10 cellular contexts compared by ENCODE assay signal in the genomic region with DNA sequence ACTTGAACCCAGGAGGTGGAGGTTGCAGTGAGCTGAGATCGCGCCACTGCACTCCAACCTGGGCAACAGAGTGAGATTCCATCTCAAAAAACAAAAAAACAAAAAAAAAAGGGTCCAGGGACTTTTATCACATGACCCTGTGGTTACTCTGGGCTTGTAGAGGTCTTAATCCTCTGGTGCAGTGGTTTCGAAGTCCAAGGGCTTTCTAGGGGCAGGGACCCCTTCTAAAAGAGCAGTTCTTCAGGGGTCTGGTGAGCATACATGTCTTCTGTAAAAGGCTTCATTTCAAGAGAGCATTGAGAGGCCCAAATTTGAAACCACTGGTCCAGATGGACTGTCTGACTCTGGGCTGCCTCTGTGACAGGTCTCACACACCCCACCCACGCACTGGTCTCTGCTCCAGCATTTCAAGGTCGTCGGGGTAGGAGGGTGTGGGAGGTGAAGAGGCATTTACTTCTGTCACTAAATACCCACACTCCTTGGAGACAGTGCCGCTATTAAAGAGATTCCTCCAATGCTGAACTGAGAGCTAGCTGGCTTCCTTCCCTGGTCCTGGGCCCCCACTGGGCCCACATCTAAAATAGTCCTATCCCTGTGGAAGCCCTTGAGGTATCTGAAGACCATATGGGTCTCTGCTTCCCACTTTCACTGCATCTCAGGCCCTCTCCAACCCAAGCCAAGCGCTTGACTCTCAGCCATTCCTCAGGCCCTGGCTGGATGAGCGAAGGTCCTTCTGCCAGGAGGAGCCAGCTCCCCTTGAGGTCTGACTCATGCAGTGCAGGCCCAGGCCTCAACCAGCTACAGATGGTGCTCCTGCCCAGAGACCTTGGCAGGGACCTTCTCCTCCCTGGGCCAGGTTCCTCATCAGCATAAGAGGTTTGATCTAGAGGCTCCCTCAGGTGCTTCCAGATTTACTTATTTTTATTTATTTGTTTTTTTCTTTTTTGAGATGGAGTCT. TPM values are rescaled to one million over a fixed set of nuclear protein-coding genes. Genes with fewer than 3 reads are reported as not detected.
DNase-seq lines count a peak whose midpoint lies in the region; ATAC-seq and TF ChIP-seq lines count a peak whose summit lies in the region.
"Had no signal": no experiment of that assay in that cellular context is flagged by ENCODE, and none has a peak within 500 bp of the region (broad histone marks: within the 10 kb centered on the region; RNA-seq: fewer than 3 reads in every experiment).

No MANE protein-coding gene starts in this region.

- POLR2A ChIA-PET in Caco-2 (lab: Charles Lee): interaction anchor here (0.7 to 2.4 kb wide), 2 partner anchors 35 to 492 kb away, joined by 3 to 16 read pairs; no protein-coding TSS in a partner anchor
- POLR2A ChIA-PET in HCT116 (lab: Charles Lee): interaction anchor here (0.6 to 3.6 kb wide), 3 partner anchors 13 to 30 kb away, joined by 3 to 22 read pairs (median 11); no protein-coding TSS in a partner anchor

- H3K9ac ChIP-seq in HCT116 (ENCODE audit: low read length) (no peak overlapping the region), mesenchymal stem cell (ENCODE audit: low read length) (peak overlapping the region; percentile 83)

- no peak overlapping the region for H4K8ac ChIP-seq in mesenchymal stem cell (ENCODE audit: low read length)

- H3K23ac ChIP-seq in mesenchymal stem cell (ENCODE audit: low read length in 2 of 2): no peak overlapping the region

- H3K4me3 ChIP-seq in Caco-2 (ENCODE audit: low read depth, low read length) (no peak overlapping the region), HCT116 (replicated peaks in 1 of 2; ENCODE audit: low read depth in 1 of 2, low read length in 2 of 2) (peak overlapping the region in 1 of 2 experiments; percentile 93; a peak in 1 of 4 replicates), mesenchymal stem cell (ENCODE audit: insufficient read depth in 1 of 2, low read depth in 1 of 2, low read length in 2 of 2) (no peak overlapping the region)

- H2BK5ac ChIP-seq in mesenchymal stem cell (ENCODE audit: low read depth, low read length, poor library complexity, severe bottlenecking): no peak overlapping the region

- WGBS in mesenchymal stem cell: 96% methylated on average over 4 of the region's 9 CpGs

- H3K27ac Mint-ChIP-seq in Caco-2 (ENCODE audit: unreplicated experiment): peak overlapping the region; percentile 97
- H3K27ac Mint-ChIP-seq in activated naive CD8-positive, alpha-beta T cell treated with anti-CD3 and anti-CD28 coated beads, Interleukin-2, amount 50 U/mL, for 24 hours: no peak overlapping the region

- no peak overlapping the region for H3K14ac ChIP-seq in mesenchymal stem cell (ENCODE audit: low read length in 2 of 2)

- no peak overlapping the region for H3K18ac ChIP-seq in mesenchymal stem cell (ENCODE audit: low read depth in 1 of 2, low read length in 2 of 2)

- H3K9me3 ChIP-seq in Caco-2: no peaks in the 10 kb centered on the region
- no peaks in the 10 kb centered on the region for H3K9me3 ChIP-seq in HCT116 (ENCODE audit: control insufficient read depth in 1 of 2, insufficient read depth in 1 of 2, low read depth in 1 of 2, low read length in 2 of 2)
- H3K9me3 ChIP-seq in mesenchymal stem cell (ENCODE audit: control insufficient read depth, low read length): no peaks in the 10 kb centered on the region

- H3K4me1 Mint-ChIP-seq in Caco-2 (ENCODE audit: low read depth, unreplicated experiment): peaks cover 54% of the 10 kb centered on the region
- H3K4me1 Mint-ChIP-seq in activated naive CD8-positive, alpha-beta T cell treated with anti-CD3 and anti-CD28 coated beads, Interleukin-2, amount 50 U/mL, for 24 hours: peaks cover 35% of the 10 kb centered on the region

- H3K4me2 ChIP-seq in HCT116 (ENCODE audit: low read length): peak overlapping the region; percentile 92
- H3K4me2 ChIP-seq in mesenchymal stem cell (ENCODE audit: low read length, poor library complexity, severe bottlenecking): no peak overlapping the region

- H3K27me3 ChIP-seq in Caco-2 (replicated peaks; ENCODE audit: control insufficient read depth, insufficient read depth, low read length): no peaks in the 10 kb centered on the region
- no peaks in the 10 kb centered on the region for H3K27me3 ChIP-seq in HCT116 (ENCODE audit: insufficient read depth, low read length)
- no peaks in the 10 kb centered on the region for H3K27me3 ChIP-seq in mesenchymal stem cell (ENCODE audit: control insufficient read depth in 1 of 2, insufficient read depth in 1 of 2, low read length in 2 of 2)

- BruUV-seq in Caco-2 (replicated peaks; lab: Mats Ljungman, UMichigan) (no TSS peak), HCT116 (replicated peaks; lab: Mats Ljungman, UMichigan) (no TSS peak)

- H2AFZ ChIP-seq in HCT116 (ENCODE audit: low read depth, low read length, poor library complexity, severe bottlenecking): no peak overlapping the region
- H2AFZ ChIP-seq in mesenchymal stem cell (ENCODE audit: low read depth, low read length): no peak overlapping the region

- ATAC-seq in HCT116 (peak; percentile 67), HG02852 (IDR thresholded peaks at IDR 0.05; ENCODE audit: unreplicated experiment) (no peak), HG03097 (IDR thresholded peaks at IDR 0.05; ENCODE audit: low FRiP score, unreplicated experiment) (no peak), GM21717 (IDR thresholded peaks at IDR 0.05; ENCODE audit: unreplicated experiment) (no peak)
- ATAC-seq in activated naive CD8-positive, alpha-beta T cell treated with anti-CD3 and anti-CD28 coated beads, Interleukin-2, amount 50 U/mL, for 24 hours: peak; percentile 57

- H3K9me2 ChIP-seq in HCT116 (ENCODE audit: insufficient read depth): no peaks in the 10 kb centered on the region

- peaks cover 1% of the 10 kb centered on the region for H3K79me1 ChIP-seq in mesenchymal stem cell (replicated peaks; ENCODE audit: low read length, poor library complexity, severe bottlenecking)

- H3K36me3 Mint-ChIP-seq in Caco-2 (ENCODE audit: insufficient read depth, unreplicated experiment): peaks cover 48% of the 10 kb centered on the region
- H3K36me3 Mint-ChIP-seq in activated naive CD8-positive, alpha-beta T cell treated with anti-CD3 and anti-CD28 coated beads, Interleukin-2, amount 50 U/mL, for 24 hours (ENCODE audit: low read depth): peaks cover 12% of the 10 kb centered on the region
- H3K36me3 Mint-ChIP-seq: immature natural killer cell had no signal

- H2BK12ac ChIP-seq in mesenchymal stem cell (ENCODE audit: low read length in 2 of 2): no peak overlapping the region

- RAD21 ChIA-PET in HCT116 (lab: Charles Lee; ENCODE audit: low non-redundant PET in 1 of 2, low total read pairs in 2 of 2, uncharacterized antibody in 2 of 2, unreplicated experiment in 2 of 2): no interaction called here

- H2BK15ac ChIP-seq in mesenchymal stem cell (ENCODE audit: low read depth, poor library complexity, severe bottlenecking): no peak overlapping the region

- DNase-seq in Caco-2 (peak; percentile 45 to 68), HCT116 (ENCODE audit: low read depth, low spot score) (no peak), mesenchymal stem cell (no peak), DMS153 (lab: John Stamatoyannopoulos, UW) (no peak)
- no peak for DNase-seq in activated naive CD8-positive, alpha-beta T cell treated with anti-CD3 and anti-CD28 coated beads, Interleukin-2, amount 50 U/mL, for 24 hours
- DNase-seq: activated naive CD8-positive, alpha-beta T cell treated with anti-CD3 and anti-CD28 coated beads, Interleukin-2, amount 10 ng/mL, durations not matched to agents 7 days and 5 days; immature natural killer cell had no signal

- H4K20me1 ChIP-seq in HCT116 (ENCODE audit: insufficient read depth): no peaks in the 10 kb centered on the region

- peak overlapping the region; percentile 95 for H3K4me3 Mint-ChIP-seq in Caco-2 (ENCODE audit: unreplicated experiment)
- no peak overlapping the region for H3K4me3 Mint-ChIP-seq in activated naive CD8-positive, alpha-beta T cell treated with anti-CD3 and anti-CD28 coated beads, Interleukin-2, amount 50 U/mL, for 24 hours

- intact Hi-C loops in Caco-2 (cut with micrococcal nuclease; ENCODE audit: unreplicated experiment) (no loop called here), HCT116 (cut with micrococcal nuclease) (loop anchor here (2.0 kb wide), 1 partner anchor 35 kb away; no protein-coding TSS in a partner anchor)

- H3K4me1 ChIP-seq in Caco-2 (peaks cover 76% of the 10 kb centered on the region), HCT116 (ENCODE audit: control insufficient read depth in 1 of 2, insufficient read depth in 2 of 2, low read length in 2 of 2) (peaks cover 34 to 43% of the 10 kb centered on the region in 2 experiments), mesenchymal stem cell (ENCODE audit: control insufficient read depth, insufficient read depth, low read depth, low read length) (peaks cover 24% of the 10 kb centered on the region)

- H3K4ac ChIP-seq in mesenchymal stem cell (ENCODE audit: low read depth in 1 of 2, low read length in 2 of 2): no peak overlapping the region

- no peak for TF ChIP-seq POLR2A in HCT116 (IDR thresholded peaks at IDR 0.05; ENCODE audit: borderline replicate concordance, extremely low read depth, insufficient read depth, insufficient read length)

- H3K36me3 ChIP-seq in Caco-2 (ENCODE audit: control insufficient read depth, insufficient read depth, low read length): peaks cover 5% of the 10 kb centered on the region; the same call in 1 of the 2 replicates
- H3K36me3 ChIP-seq in HCT116 (ENCODE audit: control insufficient read depth in 1 of 2, insufficient read depth in 2 of 2, low read length in 2 of 2): peaks cover 10 to 22% of the 10 kb centered on the region in 2 experiments; a peak in 3 of 4 replicates
- peaks cover 23 to 56% of the 10 kb centered on the region in 2 experiments for H3K36me3 ChIP-seq in mesenchymal stem cell (ENCODE audit: control insufficient read depth in 1 of 2, insufficient read depth in 2 of 2, low read depth in 1 of 2, low read length in 2 of 2)

- no peak for TF ChIP-seq RAD21 in HCT116 (IDR thresholded peaks at IDR 0.05; ENCODE audit: low read depth)

- peak overlapping the region; percentile 50 for H2AK5ac ChIP-seq in mesenchymal stem cell (ENCODE audit: low read length, severe bottlenecking)

- TF ChIP-seq CTCF in Caco-2 (IDR thresholded peaks at IDR 0.05; ENCODE audit: insufficient read depth in 1 of 2, low read depth in 1 of 2, low read length in 1 of 2, severe bottlenecking in 1 of 2, unreplicated experiment in 1 of 2) (peak; percentile 40 to 42), HCT116 (IDR thresholded peaks at IDR 0.05 in 2 of 3, conservative IDR thresholded peaks at IDR 0.05 in 1 of 3; ENCODE audit: borderline replicate concordance in 1 of 3, insufficient read depth in 1 of 3, low read depth in 2 of 3, low read length in 2 of 3) (peak in 2 of 3 experiments; percentile 29 to 40; a peak in 3 of 6 replicates)

- H3K27ac ChIP-seq in HCT116 (ENCODE audit: low read depth, low read length) (peak overlapping the region; percentile 95; the same call in 1 of the 2 replicates), mesenchymal stem cell (ENCODE audit: low read length, poor library complexity, severe bottlenecking) (peak overlapping the region; percentile 22)

- H3K79me2 ChIP-seq in HCT116 (ENCODE audit: insufficient read depth, low read length): peaks cover 42% of the 10 kb centered on the region

- no peak overlapping the region for H2BK120ac ChIP-seq in mesenchymal stem cell (ENCODE audit: low read depth, low read length)

- CTCF ChIA-PET in Caco-2 (lab: Charles Lee) (interaction anchor here (0.9 to 3.3 kb wide), 4 partner anchors 23 to 95 kb away, joined by 3 to 70 read pairs (median 9); no protein-coding TSS in a partner anchor), HCT116 (lab: Charles Lee) (interaction anchor here (0.7 to 2.2 kb wide), 8 partner anchors 11 to 154 kb away, joined by 3 to 29 read pairs (median 4); no protein-coding TSS in a partner anchor)

- no peaks in the 10 kb centered on the region for H3K27me3 Mint-ChIP-seq in Caco-2 (ENCODE audit: insufficient read depth, unreplicated experiment)
- no peaks in the 10 kb centered on the region for H3K27me3 Mint-ChIP-seq in activated naive CD8-positive, alpha-beta T cell treated with anti-CD3 and anti-CD28 coated beads, Interleukin-2, amount 50 U/mL, for 24 hours

- no peak overlapping the region for H4K91ac ChIP-seq in mesenchymal stem cell (ENCODE audit: low read length)

- no peaks in the 10 kb centered on the region for H3K9me3 Mint-ChIP-seq in Caco-2 (ENCODE audit: unreplicated experiment)
- no peaks in the 10 kb centered on the region for H3K9me3 Mint-ChIP-seq in activated naive CD8-positive, alpha-beta T cell treated with anti-CD3 and anti-CD28 coated beads, Interleukin-2, amount 50 U/mL, for 24 hours
- H3K9me3 Mint-ChIP-seq: activated naive CD8-positive, alpha-beta T cell treated with anti-CD3 and anti-CD28 coated beads, Interleukin-2, amount 10 ng/mL, durations not matched to agents 7 days and 5 days; immature natural killer cell had no signal

RNA-seq across cellular contexts. Expression of gene PAX8, which starts 44.8 kb away (rescaled TPM):
- total RNA-seq in Caco-2 (2022): 7.5 and 7.7 TPM in 2 replicates
- total RNA-seq in HCT116 (2021; ENCODE audit: unreplicated experiment): 4.4 TPM
- polyA plus RNA-seq in HCT116 (2012): 11.9 and 15.6 TPM in 2 replicates
- 0.03 TPM for polyA plus RNA-seq in mesenchymal stem cell (2013, experiment 1 of 2)
- polyA plus RNA-seq in mesenchymal stem cell (2013, experiment 2 of 2): 0.10 TPM

Comparison
In these comparisons a context has a peak if more than half of its experiments do, and no peak if none do; other contexts are left out.
1. DNase-seq: peak in Caco-2 (2 of 2); none in HCT116 (single experiment), activated naive CD8-positive, alpha-beta T cell treated with anti-CD3 and anti-CD28 coated beads, Interleukin-2, amount 50 U/mL, for 24 hours (single experiment), mesenchymal stem cell (single experiment) and DMS153 (single experiment).
2. ATAC-seq: peak in HCT116 (single experiment) and activated naive CD8-positive, alpha-beta T cell treated with anti-CD3 and anti-CD28 coated beads, Interleukin-2, amount 50 U/mL, for 24 hours (single experiment); none in HG02852 (single experiment), HG03097 (single experiment) and GM21717 (single experiment).